In genomic region chr1:22184892-22185612, GRCh38 we compare ENCODE assay signal across 8 cellular contexts. TPM values are rescaled to one million over a fixed set of nuclear protein-coding genes. Genes with fewer than 3 reads are reported as not detected.
DNase-seq lines count a peak whose midpoint lies in the region; ATAC-seq, FAIRE-seq and TF ChIP-seq lines count a peak whose summit lies in the region.

No MANE protein-coding gene starts in this region.

- H4K20me1 ChIP-seq in H9 (ENCODE audit: control insufficient read depth, insufficient read depth, insufficient read length), result no peaks in the 10 kb centered on the region
- no peaks in the 10 kb centered on the region for H4K20me1 ChIP-seq in GM12878 (ENCODE audit: control insufficient read depth, insufficient read depth)
- no peaks in the 10 kb centered on the region for H4K20me1 ChIP-seq in neural cell (ENCODE audit: insufficient read depth)

- no peak overlapping the region for H3T11ph ChIP-seq in H9 (ENCODE audit: low read length)

- H3K79me1 ChIP-seq in H9 (ENCODE audit: insufficient read depth, low read depth, low read length, poor library complexity, severe bottlenecking), result no peaks in the 10 kb centered on the region

- in situ Hi-C loops in GM12878 (cut with MboI), result no loop called here

- H3K4ac ChIP-seq in H9 (ENCODE audit: low read depth, low read length), result no peak overlapping the region

- H3K27me3 Mint-ChIP-seq in H9 (ENCODE audit: low read depth), result peaks cover 8% of the 10 kb centered on the region
- peaks cover 40% of the 10 kb centered on the region for H3K27me3 Mint-ChIP-seq in HFFc6 (ENCODE audit: insufficient read depth)

- H2BK5ac ChIP-seq in H9 (ENCODE audit: insufficient read length, low read length), result no peak overlapping the region

- TF ChIP-seq POLR2A in GM12878 (IDR thresholded peaks at IDR 0.05; ENCODE audit: low read depth, low read length), result no peak

- TF ChIP-seq CTCF in H9 (conservative IDR thresholded peaks at IDR 0.05), result no peak
- TF ChIP-seq CTCF in GM12878 (IDR thresholded peaks at IDR 0.05 in 2 of 3, conservative IDR thresholded peaks at IDR 0.05 in 1 of 3; ENCODE audit: control insufficient read depth in 2 of 3, extremely low read depth in 1 of 3, insufficient read depth in 1 of 3, low read depth in 3 of 3, low read length in 3 of 3), result no peak
- no peak for TF ChIP-seq CTCF in neural cell (IDR thresholded peaks at IDR 0.05; ENCODE audit: poor library complexity, severe bottlenecking)
- TF ChIP-seq CTCF in HFFc6 (IDR thresholded peaks at IDR 0.05), result no peak

- H4K91ac ChIP-seq in H9 (ENCODE audit: insufficient read length, low read depth, low read length), result no peak overlapping the region

- no peaks in the 10 kb centered on the region for H3K36me3 ChIP-seq in GM12878 (ENCODE audit: control insufficient read depth in 2 of 2, insufficient read depth in 2 of 2, low read length in 1 of 2)
- H3K36me3 ChIP-seq in neural cell (ENCODE audit: insufficient read depth, low read length), result no peaks in the 10 kb centered on the region

- H4K5ac ChIP-seq in H9 (ENCODE audit: insufficient read length, low read depth, low read length), result no peak overlapping the region

- no peaks in the 10 kb centered on the region for H3K79me2 ChIP-seq in H9 (ENCODE audit: insufficient read depth, low read length)
- no peaks in the 10 kb centered on the region for H3K79me2 ChIP-seq in GM12878 (ENCODE audit: control insufficient read depth, insufficient read depth, low read length)
- no peaks in the 10 kb centered on the region for H3K79me2 ChIP-seq in neural cell (replicated peaks; ENCODE audit: insufficient read depth, low read length)

- no peak overlapping the region for H2AFZ ChIP-seq in H9 (ENCODE audit: low read length)
- H2AFZ ChIP-seq in GM12878 (ENCODE audit: control insufficient read depth, low read depth, low read length), result no peak overlapping the region
- H2AFZ ChIP-seq in neural cell (ENCODE audit: low read depth, low read length), result no peak overlapping the region

- no peak overlapping the region for H2AK5ac ChIP-seq in H9 (ENCODE audit: insufficient read length, low read length)

- FAIRE-seq in GM12878 (lab: Jason Lieb, UNC), result no peak

- no peak overlapping the region for H3K4me3 Mint-ChIP-seq in H9
- no peak overlapping the region for H3K4me3 Mint-ChIP-seq in HFFc6

- H3K4me3 ChIP-seq in GM12878 (no peak overlapping the region), neural cell (ENCODE audit: low read length) (no peak overlapping the region)

- no peaks in the 10 kb centered on the region for H3K27me3 ChIP-seq in H9 (ENCODE audit: insufficient read depth, low read length)
- no peaks in the 10 kb centered on the region for H3K27me3 ChIP-seq in GM12878 (replicated peaks in 1 of 2; ENCODE audit: control insufficient read depth in 2 of 2, insufficient read depth in 2 of 2, low read length in 1 of 2)
- no peaks in the 10 kb centered on the region for H3K27me3 ChIP-seq in neural cell (ENCODE audit: insufficient read depth, low read depth, low read length)

- H3K9me3 Mint-ChIP-seq in H9 (no peaks in the 10 kb centered on the region; a peak in 1 of 5 replicates), HFFc6 (no peaks in the 10 kb centered on the region; the same call in 1 of the 2 replicates)

- H3K27ac Mint-ChIP-seq in H9 (no peak overlapping the region), HFFc6 (no peak overlapping the region)

- H3K27ac ChIP-seq in H9 (ENCODE audit: insufficient read length, low read depth, low read length), result no peak overlapping the region
- H3K27ac ChIP-seq in GM12878 (ENCODE audit: control insufficient read depth, insufficient read depth), result no peak overlapping the region
- peak overlapping the region; percentile 29 for H3K27ac ChIP-seq in neural cell (ENCODE audit: low read length)

- intact Hi-C loops in GM12878 (cut with micrococcal nuclease; ENCODE audit: unreplicated experiment), result no loop called here

- no peaks in the 10 kb centered on the region for H3K9me2 ChIP-seq in neural cell (ENCODE audit: insufficient read depth, low read length)

- H3K4me1 ChIP-seq in H9 (ENCODE audit: insufficient read depth, low read length) (no peaks in the 10 kb centered on the region), GM12878 (ENCODE audit: control insufficient read depth, insufficient read depth, low read length) (peaks cover 10% of the 10 kb centered on the region)

- no peak overlapping the region for H3K9ac ChIP-seq in H9 (ENCODE audit: extremely low read depth, insufficient read length, low read length)
- H3K9ac ChIP-seq in GM12878 (ENCODE audit: control insufficient read depth, insufficient read depth, low read length), result no peak overlapping the region
- no peak overlapping the region for H3K9ac ChIP-seq in neural cell (ENCODE audit: low read length)

- H3K14ac ChIP-seq in H9 (ENCODE audit: insufficient read depth, low read length), result peak overlapping the region; percentile 37

- H2BK20ac ChIP-seq in H9 (ENCODE audit: low read depth, low read length, poor library complexity, severe bottlenecking), result no peak overlapping the region

- no peak overlapping the region for H2BK120ac ChIP-seq in H9 (ENCODE audit: low read depth, low read length, poor library complexity, severe bottlenecking)

- H4K8ac ChIP-seq in H9 (replicated peaks; ENCODE audit: insufficient read length, low read depth, low read length), result no peak overlapping the region

- no peaks in the 10 kb centered on the region for H3K36me3 Mint-ChIP-seq in H9 (ENCODE audit: insufficient read depth in 1 of 3, low read depth in 3 of 3)
- H3K36me3 Mint-ChIP-seq in HFFc6 (ENCODE audit: low read depth), result no peaks in the 10 kb centered on the region

- TF ChIP-seq EP300 in GM12878 (IDR thresholded peaks at IDR 0.05; ENCODE audit: borderline replicate concordance in 1 of 2, control insufficient read depth in 1 of 2, low read depth in 2 of 2, low read length in 2 of 2), result no peak
- TF ChIP-seq EP300 in neural cell (conservative IDR thresholded peaks at IDR 0.05; ENCODE audit: poor library complexity, severe bottlenecking), result peak; percentile 52

- H3F3A ChIP-seq in neural cell (ENCODE audit: insufficient read depth, low read length, poor library complexity, severe bottlenecking), result no peaks in the 10 kb centered on the region

- RAD21 ChIA-PET in GM12878 (lab: Charles Lee; ENCODE audit: unreplicated experiment), result interaction anchor here (0.6 kb wide), 1 partner anchor 227 kb away, joined by 3 read pairs; no protein-coding TSS in a partner anchor

- CTCF ChIA-PET in GM12878 (lab: Yijun Ruan, JAX), result no interaction called here

- H3K4me1 Mint-ChIP-seq in H9, result peaks cover 4 to 16% of the 10 kb centered on the region in 2 experiments
- H3K4me1 Mint-ChIP-seq in HFFc6 (ENCODE audit: low read depth), result no peaks in the 10 kb centered on the region

- POLR2A ChIA-PET in GM12878 (lab: Charles Lee), result no interaction called here

- peak; percentile 61 for DNase-seq in H9
- DNase-seq in NCI-H2107 (lab: John Stamatoyannopoulos, UW), result peak; percentile 54
- no peak for DNase-seq in GM12878 (ENCODE audit: low read depth, low spot score)
- no peak for DNase-seq in HFFc6
- DNase-seq in activated CD4-positive, CD25-positive, alpha-beta regulatory T cell (lab: John Stamatoyannopoulos, UW), result no peak

- H3K4me2 ChIP-seq in H9 (ENCODE audit: insufficient read depth, insufficient read length, low read length), result no peak overlapping the region
- H3K4me2 ChIP-seq in GM12878 (ENCODE audit: control insufficient read depth, insufficient read depth), result no peak overlapping the region
- no peak overlapping the region for H3K4me2 ChIP-seq in neural cell (ENCODE audit: low read length)

- H3K9me3 ChIP-seq in H9 (ENCODE audit: control insufficient read depth, low read depth, low read length) (no peaks in the 10 kb centered on the region), GM12878 (replicated peaks; ENCODE audit: control insufficient read depth, insufficient read depth, low read length) (no peaks in the 10 kb centered on the region; the same call in 2 of the 3 replicates), neural cell (ENCODE audit: low read length) (no peaks in the 10 kb centered on the region)

- no CpG with 5 or more reads among the region's 21 CpGs for WGBS in H9 (ENCODE audit: extremely low coverage, insufficient read length, low lambda C conversion rate)
- WGBS in GM12878 (ENCODE audit: insufficient coverage, insufficient replicate concordance, low lambda C conversion rate, missing lambda C conversion rate), result 24% methylated on average over 21 of the region's 21 CpGs

- no peaks in the 10 kb centered on the region for H3K23me2 ChIP-seq in H9 (ENCODE audit: insufficient read length, low read depth, low read length, poor library complexity, severe bottlenecking)

- TF ChIP-seq RAD21 in GM12878 (IDR thresholded peaks at IDR 0.05; ENCODE audit: insufficient read depth, low read depth, low read length), result no peak
- TF ChIP-seq RAD21 in neural cell (conservative IDR thresholded peaks at IDR 0.05), result no peak

- no peak overlapping the region for H2BK12ac ChIP-seq in H9 (ENCODE audit: insufficient read length, low read depth, low read length)

- H2BK15ac ChIP-seq in H9 (ENCODE audit: low read depth, low read length), result no peak overlapping the region

- BruUV-seq in GM12878 (replicated peaks; lab: Mats Ljungman, UMichigan), result no TSS peak

- SMC1A ChIA-PET in GM12878 (lab: Charles Lee; ENCODE audit: uncharacterized antibody, unreplicated experiment), result no interaction called here

- no peak overlapping the region for H3K23ac ChIP-seq in H9 (ENCODE audit: insufficient read length, low read depth, low read length)

- H3K56ac ChIP-seq in H9 (ENCODE audit: insufficient read length, low read depth, low read length), result no peak overlapping the region

- ATAC-seq in GM12878 (peak; percentile 28; the same call in 2 of the 3 replicates), HG02870 (IDR thresholded peaks at IDR 0.05; ENCODE audit: unreplicated experiment) (no peak), GM19328 (IDR thresholded peaks at IDR 0.05; ENCODE audit: unreplicated experiment) (no peak)

- peak overlapping the region; percentile 1 for H3K18ac ChIP-seq in H9 (ENCODE audit: insufficient read length, low read depth, low read length)

RNA-seq across cellular contexts. Expression of gene WNT4, which starts 42.2 kb away (rescaled TPM):
- total RNA-seq in H9 (2021) (0.72 and 1.4 TPM in 2 replicates), GM12878 (2014; rRNA removed) (under 0.01 TPM in 1 of 2 replicates, not detected in the other), GM12878 (2014; rRNA removed; fragmentation: Illumina TruSeq; extraction: Trizol) (not detected in 2 replicates), GM12878 (2021) (not detected in 2 replicates)
- 0.20 and 0.21 TPM in 2 replicates for total RNA-seq in GM12878 (2013; cell fraction: nucleolus; rRNA removed)
- polyA plus RNA-seq in GM12878 (2011; ENCODE audit: low read depth), result 0.09 TPM
- polyA plus RNA-seq in GM12878 (2011; rRNA removed) (0.01 TPM in 1 of 2 replicates, not detected in the other), GM12878 (2014; fragmentation: Illumina TruSeq; extraction: Trizol) (not detected in 2 replicates), GM12878 (2014; fragmentation: Nextera tagmentation; extraction: Ambion mirVana) (not detected), GM12878 (2014; rRNA removed) (0.27 TPM in 1 of 2 replicates, not detected in the other), GM12878 (2016; fragmentation: Nextera tagmentation; extraction: Ambion mirVana) (not detected), neural cell (5.1 and 6.0 TPM in 2 replicates)
- polyA plus RNA-seq in GM12878 (2011; cell fraction: cytosol; rRNA removed), result 0.03 TPM in 1 of 2 replicates, not detected in the other
- polyA plus RNA-seq in GM12878 (2011; cell fraction: nucleus; rRNA removed), result not detected in 2 replicates
- 0.15 and 0.25 TPM in 2 replicates for polyA plus RNA-seq in GM12878 (2012)
- polyA minus RNA-seq in GM12878 (2011; rRNA and poly(A)+ RNA removed), result 0.05 TPM in 1 of 2 replicates, not detected in the other
- not detected in 2 replicates for polyA minus RNA-seq in GM12878 (2011; cell fraction: cytosol; rRNA and poly(A)+ RNA removed)
- polyA minus RNA-seq in GM12878 (2011; cell fraction: nucleus; rRNA and poly(A)+ RNA removed), result not detected in 2 replicates
- polyA minus RNA-seq in neural cell, result 6.3 and 11.5 TPM in 2 replicates
- not detected for total RNA-seq in HFFc6 (2021; fragmentation: NEBNext Ultra II Directional; extraction: Animal tissue kit (Norgen Biotek cat#: 25700))

Comparison
In these comparisons a context has a peak if more than half of its experiments do, and no peak if none do; other contexts are left out.
1. DNase-seq: peak in H9 (single experiment) and NCI-H2107 (single experiment); none in GM12878 (single experiment), HFFc6 (single experiment) and activated CD4-positive, CD25-positive, alpha-beta regulatory T cell (0 of 4).